16 cellular contexts compared by ENCODE assay signal in genomic region chr3:5221701-5222100, GRCh38. TPM values are rescaled to one million over a fixed set of nuclear protein-coding genes. Genes with fewer than 3 reads are reported as not detected.
DNase-seq lines count a peak whose midpoint lies in the region; ATAC-seq, FAIRE-seq and TF ChIP-seq lines count a peak whose summit lies in the region.
"Had no signal": no experiment of that assay in that cellular context is flagged by ENCODE, and none has a peak within 500 bp of the region (broad histone marks: within the 10 kb centered on the region; RNA-seq: fewer than 3 reads in every experiment).

No MANE protein-coding gene starts in this region.

- peaks cover 46% of the 10 kb centered on the region for H3K36me3 ChIP-seq in CD4-positive, CD25-positive, alpha-beta regulatory T cell (ENCODE audit: control insufficient read depth, insufficient read depth, low read length)
- peaks cover 20% of the 10 kb centered on the region for H3K36me3 ChIP-seq in CD8-positive, alpha-beta T cell (ENCODE audit: insufficient read depth, low read length)
- H3K36me3 ChIP-seq in K562 (ENCODE audit: control insufficient read depth, insufficient read depth, low read length) (peaks cover 19% of the 10 kb centered on the region; the same call in 2 of the 3 replicates), mesenchymal stem cell (ENCODE audit: control insufficient read depth in 1 of 2, insufficient read depth in 2 of 2, low read depth in 1 of 2, low read length in 2 of 2) (peaks cover 16% of the 10 kb centered on the region in 2 experiments), lower lobe of right lung (peaks cover 33% of the 10 kb centered on the region)

- no peak overlapping the region for H3K23ac ChIP-seq in mesenchymal stem cell (ENCODE audit: low read length in 2 of 2)

- BruUV-seq in K562 (replicated peaks; lab: Mats Ljungman, UMichigan): no TSS peak

- in situ Hi-C loops in K562 (cut with MboI): no loop called here

- H3K27me3 Mint-ChIP-seq in CD4-positive, CD25-positive, alpha-beta regulatory T cell: no peaks in the 10 kb centered on the region
- H3K27me3 Mint-ChIP-seq in CD8-positive, alpha-beta T cell (ENCODE audit: low read depth): no peaks in the 10 kb centered on the region

- intact Hi-C loops in CD8-positive, alpha-beta T cell (cut with DNase I, micrococcal nuclease): no loop called here
- intact Hi-C loops in K562 (cut with micrococcal nuclease): loop anchor here (10.0 kb wide), 3 partner anchors 203 to 513 kb away; no protein-coding TSS in a partner anchor
- intact Hi-C loops in lower lobe of right lung (cut with DNase I): no loop called here

- no peaks in the 10 kb centered on the region for H3K9me3 Mint-ChIP-seq in CD4-positive, CD25-positive, alpha-beta regulatory T cell
- H3K9me3 Mint-ChIP-seq in CD8-positive, alpha-beta T cell: no peaks in the 10 kb centered on the region

- peaks cover 0 to 7% (median 1%) of the 10 kb centered on the region in 4 donors for H3K4me1 Mint-ChIP-seq in CD4-positive, CD25-positive, alpha-beta regulatory T cell
- peaks cover 8% of the 10 kb centered on the region for H3K4me1 Mint-ChIP-seq in CD8-positive, alpha-beta T cell (ENCODE audit: low read depth)

- H3K4ac ChIP-seq in mesenchymal stem cell (ENCODE audit: low read depth in 1 of 2, low read length in 2 of 2): no peak overlapping the region

- FAIRE-seq in K562 (lab: Jason Lieb, UNC): no peak
- FAIRE-seq: GM12878 had no signal

- no peak overlapping the region for H3K27ac ChIP-seq in CD4-positive, CD25-positive, alpha-beta regulatory T cell (ENCODE audit: insufficient read depth, low read length, poor library complexity, severe bottlenecking)
- H3K27ac ChIP-seq in CD8-positive, alpha-beta T cell (ENCODE audit: low read depth, low read length): no peak overlapping the region
- H3K27ac ChIP-seq in K562 (ENCODE audit: extremely low read depth, low read depth, low read length): no peak overlapping the region
- no peak overlapping the region for H3K27ac ChIP-seq in mesenchymal stem cell (ENCODE audit: low read length, poor library complexity, severe bottlenecking)
- no peak overlapping the region for H3K27ac ChIP-seq in lower lobe of right lung
- H3K27ac ChIP-seq: KMS-11 had no signal

- no peaks in the 10 kb centered on the region for H3K9me3 ChIP-seq in CD4-positive, CD25-positive, alpha-beta regulatory T cell (ENCODE audit: control insufficient read depth in 2 of 2, low read length in 2 of 2)
- no peaks in the 10 kb centered on the region for H3K9me3 ChIP-seq in CD8-positive, alpha-beta T cell (ENCODE audit: low read length)
- H3K9me3 ChIP-seq in K562 (replicated peaks; ENCODE audit: control insufficient read depth, insufficient read depth, low read depth, low read length) (no peaks in the 10 kb centered on the region), mesenchymal stem cell (ENCODE audit: control insufficient read depth, low read length) (no peaks in the 10 kb centered on the region), lower lobe of right lung (no peaks in the 10 kb centered on the region)

- POLR2A ChIA-PET in CD8-positive, alpha-beta T cell (lab: Charles Lee): no interaction called here
- POLR2A ChIA-PET in K562 (lab: Yijun Ruan, JAX): interaction anchor here (0.7 kb wide), 1 partner anchor 77 kb away, joined by 3 read pairs; no protein-coding TSS in a partner anchor

- H2BK120ac ChIP-seq in mesenchymal stem cell (ENCODE audit: low read depth, low read length): no peak overlapping the region

- no peaks in the 10 kb centered on the region for H4K20me1 ChIP-seq in K562 (replicated peaks; ENCODE audit: control insufficient read depth, insufficient read depth, low read length)

- H3K4me3 Mint-ChIP-seq in CD4-positive, CD25-positive, alpha-beta regulatory T cell: no peak overlapping the region
- H3K4me3 Mint-ChIP-seq in CD8-positive, alpha-beta T cell: no peak overlapping the region

- H2BK15ac ChIP-seq in mesenchymal stem cell (ENCODE audit: low read depth, poor library complexity, severe bottlenecking): no peak overlapping the region

- TF ChIP-seq CTCF in CD8-positive, alpha-beta T cell (IDR thresholded peaks at IDR 0.05): no peak
- TF ChIP-seq CTCF in K562 (IDR thresholded peaks at IDR 0.05 in 2 of 3, conservative IDR thresholded peaks at IDR 0.05 in 1 of 3; ENCODE audit: insufficient read depth in 2 of 3, low read depth in 1 of 3, low read length in 3 of 3) (no peak), lower lobe of right lung (IDR thresholded peaks at IDR 0.05) (no peak)

- peaks cover 5% of the 10 kb centered on the region for H3K79me1 ChIP-seq in mesenchymal stem cell (replicated peaks; ENCODE audit: low read length, poor library complexity, severe bottlenecking)

- H3K4me2 ChIP-seq in K562 (ENCODE audit: insufficient read depth, low read length) (no peak overlapping the region), mesenchymal stem cell (ENCODE audit: low read length, poor library complexity, severe bottlenecking) (no peak overlapping the region)
- H3K4me2 ChIP-seq: KMS-11 had no signal

- no peak overlapping the region for H4K8ac ChIP-seq in mesenchymal stem cell (ENCODE audit: low read length)

- H3K27ac Mint-ChIP-seq in CD4-positive, CD25-positive, alpha-beta regulatory T cell: peak overlapping the region in 2 of 3 donors; percentile 20 to 50
- H3K27ac Mint-ChIP-seq in CD8-positive, alpha-beta T cell: peak overlapping the region; percentile 42

- H3K9ac ChIP-seq in K562 (ENCODE audit: insufficient read depth in 1 of 2, low read depth in 2 of 2, low read length in 2 of 2): no peak overlapping the region
- H3K9ac ChIP-seq in mesenchymal stem cell (ENCODE audit: low read length): no peak overlapping the region
- H3K9ac ChIP-seq: KMS-11 had no signal

- TF ChIP-seq POLR2A in K562 (conservative IDR thresholded peaks at IDR 0.05): no peak

- peaks cover 16% of the 10 kb centered on the region for H3K36me3 Mint-ChIP-seq in CD4-positive, CD25-positive, alpha-beta regulatory T cell
- peaks cover 35% of the 10 kb centered on the region for H3K36me3 Mint-ChIP-seq in CD8-positive, alpha-beta T cell

- no peak overlapping the region for H2AK5ac ChIP-seq in mesenchymal stem cell (ENCODE audit: low read length, severe bottlenecking)

- no peaks in the 10 kb centered on the region for H3K79me2 ChIP-seq in K562 (ENCODE audit: control insufficient read depth, insufficient read depth, low read length)

- no peak for TF ChIP-seq EP300 in K562 (IDR thresholded peaks at IDR 0.05; ENCODE audit: low read length)

- no peaks in the 10 kb centered on the region for H3K27me3 ChIP-seq in CD4-positive, CD25-positive, alpha-beta regulatory T cell (ENCODE audit: control insufficient read depth, insufficient read depth, low read length)
- H3K27me3 ChIP-seq in CD8-positive, alpha-beta T cell (ENCODE audit: insufficient read depth, low read length): no peaks in the 10 kb centered on the region
- H3K27me3 ChIP-seq in K562 (ENCODE audit: control insufficient read depth in 2 of 2, insufficient read depth in 2 of 2, low read length in 2 of 2) (peaks cover 0 to 4% of the 10 kb centered on the region in 2 experiments; a peak in 1 of 5 replicates), mesenchymal stem cell (ENCODE audit: control insufficient read depth in 1 of 2, insufficient read depth in 1 of 2, low read length in 2 of 2) (no peaks in the 10 kb centered on the region), lower lobe of right lung (ENCODE audit: low read depth) (no peaks in the 10 kb centered on the region)

- H3K4me3 ChIP-seq in CD4-positive, CD25-positive, alpha-beta regulatory T cell (ENCODE audit: low read depth, low read length): no peak overlapping the region
- no peak overlapping the region for H3K4me3 ChIP-seq in CD8-positive, alpha-beta T cell (ENCODE audit: low read depth, low read length)
- H3K4me3 ChIP-seq in K562 (no peak overlapping the region), mesenchymal stem cell (ENCODE audit: insufficient read depth in 1 of 2, low read depth in 1 of 2, low read length in 2 of 2) (no peak overlapping the region), lower lobe of right lung (no peak overlapping the region)
- H3K4me3 ChIP-seq: GM12878 had no signal

- no peak overlapping the region for H3K14ac ChIP-seq in mesenchymal stem cell (ENCODE audit: low read length in 2 of 2)

- ATAC-seq in CD4-positive, CD25-positive, alpha-beta regulatory T cell (ENCODE audit: low read depth in 2 of 2): no peak
- no peak for ATAC-seq in CD8-positive, alpha-beta T cell
- peak; percentile 22; the same call in 2 of the 3 replicates for ATAC-seq in K562
- ATAC-seq in lower lobe of right lung: no peak
- no peak for ATAC-seq in GM21723 (IDR thresholded peaks at IDR 0.05; ENCODE audit: unreplicated experiment)

- DNase-seq in CD4-positive, CD25-positive, alpha-beta regulatory T cell: no peak
- DNase-seq in CD8-positive, alpha-beta T cell: no peak
- no peak for DNase-seq in K562 (ENCODE audit: extremely low read depth in 1 of 4, low spot score in 3 of 4)
- peak; percentile 39 for DNase-seq in mesenchymal stem cell
- DNase-seq in SHP77 treated with DMSO at 0.1 percent for 48 hours (lab: John Stamatoyannopoulos, UW): no peak
- no peak for DNase-seq in lower lobe of right lung
- DNase-seq in activated effector memory CD4-positive, alpha-beta T cell treated with Interleukin-2 at 50 U/mL for 16 hours: no peak
- DNase-seq: COR-L47; NCI-H1092; NCI-H1694 treated with DMSO at 0.1 percent for 48 hours; NCI-H69; NK-92 treated with Interleukin-12 subunit alpha and Interleukin-12 subunit beta, amount 100 ng/mL, for 24 hours; PC-3 had no signal

- H2AFZ ChIP-seq in K562 (ENCODE audit: low read depth, low read length) (no peak overlapping the region), mesenchymal stem cell (ENCODE audit: low read depth, low read length) (no peak overlapping the region)

- no peak overlapping the region for H2BK12ac ChIP-seq in mesenchymal stem cell (ENCODE audit: low read length in 2 of 2)

- no peak overlapping the region for H4K91ac ChIP-seq in mesenchymal stem cell (ENCODE audit: low read length)

- no peak overlapping the region for H2BK5ac ChIP-seq in mesenchymal stem cell (ENCODE audit: low read depth, low read length, poor library complexity, severe bottlenecking)

- CTCF ChIA-PET in CD8-positive, alpha-beta T cell (lab: Charles Lee): no interaction called here
- CTCF ChIA-PET in K562 (lab: Yijun Ruan, JAX; ENCODE audit: low intra/inter-chr PET ratio): no interaction called here

- H3K9me1 ChIP-seq in K562 (ENCODE audit: control insufficient read depth, insufficient read depth, low read length): no peaks in the 10 kb centered on the region

- no peaks in the 10 kb centered on the region for H3K4me1 ChIP-seq in CD4-positive, CD25-positive, alpha-beta regulatory T cell (ENCODE audit: control insufficient read depth, insufficient read depth, low read length, poor library complexity, severe bottlenecking)
- no peaks in the 10 kb centered on the region for H3K4me1 ChIP-seq in CD8-positive, alpha-beta T cell (ENCODE audit: insufficient read depth, low read length)
- peaks cover 0 to 3% of the 10 kb centered on the region in 2 experiments; a peak in 2 of 5 replicates for H3K4me1 ChIP-seq in K562 (replicated peaks in 1 of 2; ENCODE audit: control insufficient read depth in 2 of 2, insufficient read depth in 2 of 2, low read length in 2 of 2)
- peaks cover 2% of the 10 kb centered on the region for H3K4me1 ChIP-seq in mesenchymal stem cell (ENCODE audit: control insufficient read depth, insufficient read depth, low read depth, low read length)
- peaks cover 19% of the 10 kb centered on the region for H3K4me1 ChIP-seq in lower lobe of right lung

- H3K18ac ChIP-seq in mesenchymal stem cell (ENCODE audit: low read depth in 1 of 2, low read length in 2 of 2): peak overlapping the region; percentile 47 to 62

- TF ChIP-seq RAD21 in K562 (CRISPR knock-in tag; conservative IDR thresholded peaks at IDR 0.05 in 1 of 2, IDR thresholded peaks at IDR 0.05 in 1 of 2): no peak

- 36% methylated on average over 6 of the region's 6 CpGs for WGBS in K562 (ENCODE audit: insufficient coverage, low coverage, missing lambda C conversion rate)
- WGBS in mesenchymal stem cell: 40% methylated on average over 5 of the region's 6 CpGs

RNA-seq across cellular contexts. Expression of gene EDEM1, which starts 34.2 kb away (rescaled TPM):
- 99.3 TPM for total RNA-seq in CD4-positive, CD25-positive, alpha-beta regulatory T cell
- 10 to 100 TPM; 51.1 to 56.8 (median 54.5) TPM for polyA plus RNA-seq in CD4-positive, CD25-positive, alpha-beta regulatory T cell
- 10 to 100 TPM; 73.0 to 88.9 TPM for total RNA-seq in CD8-positive, alpha-beta T cell
- 59.6 and 88.6 TPM in 2 replicates for total RNA-seq in K562 (2011; cell fraction: chromatin; rRNA removed; ENCODE audit: low replicate concordance)
- total RNA-seq in K562 (2011; cell fraction: nucleolus; rRNA removed): 36.5 and 42.8 TPM in 2 replicates
- total RNA-seq in K562 (2011; cell fraction: nucleoplasm; rRNA removed): 58.9 and 67.9 TPM in 2 replicates
- total RNA-seq in K562 (2014; rRNA removed) (9.3 and 17.9 TPM in 2 replicates), K562 (2014; rRNA removed; fragmentation: Illumina TruSeq; extraction: Trizol) (16.7 and 17.4 TPM in 2 replicates), K562 (2015; rRNA removed; fragmentation: Illumina TruSeq; extraction: Trizol) (11.5 and 14.3 TPM in 2 replicates), K562 (2021) (24.6 and 32.9 TPM in 2 replicates), lower lobe of right lung (76.5 TPM)
- polyA plus RNA-seq in K562 (2011; rRNA removed) (36.7 and 37.6 TPM in 2 replicates), K562 (2014; fragmentation: Illumina TruSeq; extraction: Trizol) (12.8 and 13.9 TPM in 2 replicates), K562 (2014; fragmentation: Nextera tagmentation; extraction: Ambion mirVana) (1 to 10 TPM; 6.2 to 8.8 TPM), K562 (2014; rRNA removed) (15.2 and 20.7 TPM in 2 replicates)
- 18.1 and 21.2 TPM in 2 replicates for polyA plus RNA-seq in K562 (2011; cell fraction: cytosol; rRNA removed)
- polyA plus RNA-seq in K562 (2011; cell fraction: nucleus; rRNA removed): 32.0 and 53.9 TPM in 2 replicates
- 9.6 and 20.6 TPM in 2 replicates for polyA plus RNA-seq in K562 (2012)
- 42.0 and 44.5 TPM in 2 replicates for polyA minus RNA-seq in K562 (2011; rRNA and poly(A)+ RNA removed)
- 21.0 and 33.3 TPM in 2 replicates for polyA minus RNA-seq in K562 (2011; cell fraction: cytosol; rRNA and poly(A)+ RNA removed)
- 24.0 and 38.5 TPM in 2 replicates for polyA minus RNA-seq in K562 (2011; cell fraction: nucleus; rRNA and poly(A)+ RNA removed)
- 47.5 TPM for polyA plus RNA-seq in mesenchymal stem cell (2013, experiment 1 of 2)
- 48.2 TPM for polyA plus RNA-seq in mesenchymal stem cell (2013, experiment 2 of 2)
